22 cellular contexts compared by ENCODE assay signal in the genomic region with DNA sequence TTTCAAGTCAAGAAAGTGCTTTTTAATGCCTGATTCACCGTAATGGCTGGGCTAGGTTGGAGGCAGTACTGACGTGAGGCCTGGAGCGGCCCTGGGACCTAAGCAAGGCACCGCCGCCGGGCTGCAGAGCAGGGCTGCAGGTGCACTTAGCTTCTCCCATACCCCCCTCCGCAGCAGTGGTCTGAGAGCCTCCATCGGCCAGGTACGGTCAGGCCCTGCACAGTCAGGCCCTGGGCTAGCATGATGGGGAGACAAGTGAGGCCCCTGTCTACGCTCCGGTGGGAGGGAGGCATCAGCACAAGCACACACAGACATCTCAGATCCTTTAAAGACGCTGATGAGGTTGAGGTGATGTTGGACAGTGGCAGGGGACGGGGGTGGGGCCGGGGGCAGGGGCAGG. TPM values are rescaled to one million over a fixed set of nuclear protein-coding genes. Genes with fewer than 3 reads are reported as not detected.
DNase-seq lines count a peak whose midpoint lies in the region; ATAC-seq and TF ChIP-seq lines count a peak whose summit lies in the region.
"Had no signal": no experiment of that assay in that cellular context is flagged by ENCODE, and none has a peak within 500 bp of the region (broad histone marks: within the 10 kb centered on the region; RNA-seq: fewer than 3 reads in every experiment).

No MANE protein-coding gene starts in this region.

- no peaks in the 10 kb centered on the region for H3K9me3 Mint-ChIP-seq in dendritic cell treated with granulocyte-macrophage colony-stimulating factor and Interleukin-4, amounts not matched to agents 40 ng/mL and 50 ng/mL, for 4 days
- H3K9me3 Mint-ChIP-seq: activated naive CD4-positive, alpha-beta T cell treated with anti-CD3 and anti-CD28 coated beads, Interleukin-2, amount 50 U/mL, for 24 hours; activated T-cell treated with anti-CD3 and anti-CD28 coated beads, Interleukin-2, amount 50 U/mL, for 72 hours; HFFc6; naive thymus-derived CD4-positive, alpha-beta T cell; stimulated activated naive CD8-positive, alpha-beta T cell treated with anti-CD3 and anti-CD28 coated beads, Interleukin-15, amount 100 ng/mL, for 72 hours had no signal

- TF ChIP-seq CTCF in DND-41 (IDR thresholded peaks at IDR 0.05; ENCODE audit: borderline replicate concordance, extremely low read depth, low read length, poor library complexity, severe bottlenecking): no peak

- no peaks in the 10 kb centered on the region for H3K9me3 ChIP-seq in DND-41 (ENCODE audit: insufficient read depth, low read length, severe bottlenecking)
- H3K9me3 ChIP-seq: body of pancreas had no signal

- peaks cover 29% of the 10 kb centered on the region for H3K4me1 ChIP-seq in DND-41 (ENCODE audit: insufficient read depth, low read length)

- H3K4me3 Mint-ChIP-seq in dendritic cell treated with granulocyte-macrophage colony-stimulating factor and Interleukin-4, amounts not matched to agents 40 ng/mL and 50 ng/mL, for 4 days: no peak overlapping the region
- H3K4me3 Mint-ChIP-seq: activated naive CD4-positive, alpha-beta T cell treated with anti-CD3 and anti-CD28 coated beads, Interleukin-2, amount 50 U/mL, for 24 hours; activated T-cell treated with anti-CD3 and anti-CD28 coated beads, Interleukin-2, amount 50 U/mL, for 72 hours; HFFc6; stimulated activated naive CD8-positive, alpha-beta T cell treated with anti-CD3 and anti-CD28 coated beads, Interleukin-15, amount 100 ng/mL, for 72 hours had no signal

- no peaks in the 10 kb centered on the region for H3K27me3 ChIP-seq in DND-41 (ENCODE audit: insufficient read depth, low read length, poor library complexity)
- H3K27me3 ChIP-seq: body of pancreas had no signal

- H3K27ac Mint-ChIP-seq in dendritic cell treated with granulocyte-macrophage colony-stimulating factor and Interleukin-4, amounts not matched to agents 40 ng/mL and 50 ng/mL, for 4 days: peak overlapping the region; percentile 75
- H3K27ac Mint-ChIP-seq: activated naive CD4-positive, alpha-beta T cell treated with anti-CD3 and anti-CD28 coated beads, Interleukin-2, amount 50 U/mL, for 24 hours; HFFc6 had no signal

- H3K4me3 ChIP-seq in DND-41 (ENCODE audit: low read depth in 1 of 2, low read length in 2 of 2): no peak overlapping the region
- H3K4me3 ChIP-seq: body of pancreas, smooth muscle cell had no signal

- no peak overlapping the region for H2AFZ ChIP-seq in DND-41 (ENCODE audit: low read depth, low read length)

- peaks cover 95% of the 10 kb centered on the region for H3K79me2 ChIP-seq in DND-41 (ENCODE audit: insufficient read depth, low read length)

- H3K36me3 Mint-ChIP-seq in dendritic cell treated with granulocyte-macrophage colony-stimulating factor and Interleukin-4, amounts not matched to agents 40 ng/mL and 50 ng/mL, for 4 days (ENCODE audit: low read depth): peaks cover 79% of the 10 kb centered on the region
- H3K36me3 Mint-ChIP-seq: activated naive CD4-positive, alpha-beta T cell treated with anti-CD3 and anti-CD28 coated beads, Interleukin-2, amount 50 U/mL, for 24 hours had no signal

- no peak overlapping the region for H3K27ac ChIP-seq in DND-41 (ENCODE audit: low read length)
- H3K27ac ChIP-seq: epithelial cell of prostate had no signal

- H3K4me2 ChIP-seq in DND-41 (ENCODE audit: insufficient read depth, low read length): peak overlapping the region; percentile 23; the same call in 1 of the 2 replicates
- H3K4me2 ChIP-seq: smooth muscle cell had no signal

- no peaks in the 10 kb centered on the region for H3K27me3 Mint-ChIP-seq in dendritic cell treated with granulocyte-macrophage colony-stimulating factor and Interleukin-4, amounts not matched to agents 40 ng/mL and 50 ng/mL, for 4 days
- H3K27me3 Mint-ChIP-seq: activated naive CD4-positive, alpha-beta T cell treated with anti-CD3 and anti-CD28 coated beads, Interleukin-2, amount 50 U/mL, for 24 hours; naive thymus-derived CD4-positive, alpha-beta T cell; stimulated activated naive CD8-positive, alpha-beta T cell treated with anti-CD3 and anti-CD28 coated beads, Interleukin-15, amount 100 ng/mL, for 72 hours had no signal

- intact Hi-C loops in dendritic cell treated with granulocyte-macrophage colony-stimulating factor and Interleukin-4, amounts not matched to agents 40 ng/mL and 50 ng/mL, for 4 days (cut with micrococcal nuclease): no loop called here
- intact Hi-C loops in sciatic nerve (cut with DNase I): no loop called here

- H3K4me1 Mint-ChIP-seq in dendritic cell treated with granulocyte-macrophage colony-stimulating factor and Interleukin-4, amounts not matched to agents 40 ng/mL and 50 ng/mL, for 4 days (ENCODE audit: low read depth): peaks cover 81% of the 10 kb centered on the region

- peaks cover 80% of the 10 kb centered on the region for H4K20me1 ChIP-seq in DND-41 (ENCODE audit: insufficient read depth, low read length)

- ATAC-seq in DND-41 (ENCODE audit: insufficient read depth, low read depth) (no peak), sciatic nerve (no peak), GM19455 (IDR thresholded peaks at IDR 0.05; ENCODE audit: unreplicated experiment) (no peak), GM21526 (IDR thresholded peaks at IDR 0.05; ENCODE audit: low FRiP score, unreplicated experiment) (no peak)
- ATAC-seq: activated T-cell treated with anti-CD3 and anti-CD28 coated beads, Interleukin-2, amount 50 U/mL, for 72 hours; body of pancreas; naive thymus-derived CD4-positive, alpha-beta T cell; stimulated activated naive CD8-positive, alpha-beta T cell treated with anti-CD3 and anti-CD28 coated beads, Interleukin-15, amount 100 ng/mL, for 72 hours had no signal

- peaks cover 44% of the 10 kb centered on the region for H3K36me3 ChIP-seq in DND-41 (ENCODE audit: insufficient read depth, low read length)

- H3K9ac ChIP-seq in DND-41 (ENCODE audit: low read depth, low read length): no peak overlapping the region

- DNase-seq in DND-41 (no peak), HuH-7.5 (ENCODE audit: low spot score) (peak; percentile 10), sciatic nerve (ENCODE audit: low spot score) (peak; percentile 49), islet precursor cell (no peak), ureter (ENCODE audit: low spot score) (no peak)
- DNase-seq: activated CD4-positive, alpha-beta T cell treated with anti-CD3 and anti-CD28 coated beads for 1 hour; activated T-cell treated with anti-CD3 and anti-CD28 coated beads, Interleukin-2, amount 50 U/mL, for 72 hours; HFFc6; hippocampal formation; mesendoderm; naive thymus-derived CD4-positive, alpha-beta T cell; NCI-H2107; NCI-H524 treated with DMSO at 0.1 percent for 48 hours; stimulated activated CD4-positive, alpha-beta T cell treated with anti-CD3 and anti-CD28 coated beads, Interleukin-4, amount 100 ng/mL, for 1 hour; stimulated activated naive CD8-positive, alpha-beta T cell treated with anti-CD3 and anti-CD28 coated beads, Interleukin-15, amount 100 ng/mL, for 72 hours had no signal

RNA-seq across cellular contexts. Expression of a gene that starts 4.7 kb away (rescaled TPM):
- total RNA-seq in sciatic nerve (68.6 TPM), ureter (75.3 TPM)

RNA-seq across cellular contexts. Expression of a gene that starts 45.5 kb away (rescaled TPM):
- total RNA-seq in sciatic nerve (143 TPM), ureter (171 TPM)

RNA-seq across cellular contexts. Expression of a gene that starts 52.6 kb away (rescaled TPM):
- total RNA-seq in sciatic nerve: 33.5 TPM
- total RNA-seq in ureter: 48.1 TPM

Comparison
In these comparisons a context has a peak if more than half of its experiments do, and no peak if none do; other contexts are left out.
1. DNase-seq: peak in HuH-7.5 (single experiment) and sciatic nerve (single experiment); none in DND-41 (single experiment), islet precursor cell (single experiment) and ureter (single experiment).